ENCODE assay signal across 24 cellular contexts in genomic region chr2:223625652-223626051, GRCh38. TPM values are rescaled to one million over a fixed set of nuclear protein-coding genes. Genes with fewer than 3 reads are reported as not detected.
"Had no signal": no experiment of that assay in that cellular context is flagged by ENCODE, and none has a peak within 500 bp of the region (broad histone marks: within the 10 kb centered on the region; RNA-seq: fewer than 3 reads in every experiment).

No MANE protein-coding gene starts in this region.

- H3K27ac ChIP-seq: epithelial cell of prostate, gastrocnemius medialis, lower lobe of right lung, prostate gland, right atrium auricular region, spleen, testis, tibial artery, upper lobe of left lung had no signal

- H3K4me3 Mint-ChIP-seq: endodermal cell; naive B cell; natural killer cell treated with Interleukin-12 subunit alpha and Interleukin-12 subunit beta and Interleukin-15 and Interleukin-18, amount 100 ng/mL, for 72 hours; neural crest cell; stimulated activated memory B cell treated with anti-CD40 and anti-IgM and Interleukin-4, amounts not matched to agents 10 μg/mL and 1 μg/mL and 100 μg/mL, for 72 hours had no signal

- H3K9me3 Mint-ChIP-seq: endodermal cell; natural killer cell treated with Interleukin-12 subunit alpha and Interleukin-12 subunit beta and Interleukin-15 and Interleukin-18, amount 100 ng/mL, for 72 hours; neural crest cell; stimulated activated memory B cell treated with anti-CD40 and anti-IgM and Interleukin-4, amounts not matched to agents 10 μg/mL and 1 μg/mL and 100 μg/mL, for 72 hours had no signal

- DNase-seq: effector CD8-positive, alpha-beta T cell; endodermal cell; foreskin fibroblast; gastrocnemius medialis; head of caudate nucleus; left ventricle myocardium superior; lower lobe of right lung; naive B cell; spleen; stimulated activated CD4-positive, alpha-beta T cell treated with anti-CD3 and anti-CD28 coated beads, Interleukin-4, amount 100 ng/mL, for 4 hours; stimulated activated naive CD8-positive, alpha-beta T cell treated with anti-CD3 and anti-CD28 coated beads, Interleukin-15, Interleukin-2, amounts not matched to agents 100 U/mL and 50 U/mL, for 24 hours; substantia nigra; testis; tibial artery; upper lobe of left lung had no signal

- H3K27me3 ChIP-seq: gastrocnemius medialis, right atrium auricular region, testis, tibial artery, upper lobe of left lung had no signal

- H3K4me3 ChIP-seq: gastrocnemius medialis, lower lobe of right lung, prostate gland, right atrium auricular region, spleen, testis, tibial artery, upper lobe of left lung had no signal

- H3K27ac Mint-ChIP-seq: endodermal cell; naive B cell; natural killer cell treated with Interleukin-12 subunit alpha and Interleukin-12 subunit beta and Interleukin-15 and Interleukin-18, amount 100 ng/mL, for 72 hours; stimulated activated memory B cell treated with anti-CD40 and anti-IgM and Interleukin-4, amounts not matched to agents 10 μg/mL and 1 μg/mL and 100 μg/mL, for 72 hours had no signal

- H3K36me3 Mint-ChIP-seq: naive B cell; natural killer cell treated with Interleukin-12 subunit alpha and Interleukin-12 subunit beta and Interleukin-15 and Interleukin-18, amount 100 ng/mL, for 72 hours; stimulated activated memory B cell treated with anti-CD40 and anti-IgM and Interleukin-4, amounts not matched to agents 10 μg/mL and 1 μg/mL and 100 μg/mL, for 72 hours had no signal

- H3K4me1 Mint-ChIP-seq: endodermal cell; naive B cell; stimulated activated memory B cell treated with anti-CD40 and anti-IgM and Interleukin-4, amounts not matched to agents 10 μg/mL and 1 μg/mL and 100 μg/mL, for 72 hours had no signal

- H3K36me3 ChIP-seq: gastrocnemius medialis, lower lobe of right lung, prostate gland, right atrium auricular region, spleen, tibial artery, upper lobe of left lung had no signal

- H3K4me1 ChIP-seq: gastrocnemius medialis, lower lobe of right lung, prostate gland, right atrium auricular region, spleen, testis, tibial artery, upper lobe of left lung had no signal

- H3K9me3 ChIP-seq: gastrocnemius medialis, lower lobe of right lung, prostate gland, right atrium auricular region, spleen, testis, tibial artery, upper lobe of left lung had no signal

- ATAC-seq: esophagus mucosa; gastrocnemius medialis; left ventricle myocardium superior; lower lobe of right lung; natural killer cell treated with Interleukin-12 subunit alpha and Interleukin-12 subunit beta and Interleukin-15 and Interleukin-18, amount 100 ng/mL, for 72 hours; sciatic nerve; stimulated activated memory B cell treated with anti-CD40 and anti-IgM and Interleukin-4, amounts not matched to agents 10 μg/mL and 1 μg/mL and 100 μg/mL, for 72 hours; stimulated activated naive CD8-positive, alpha-beta T cell treated with anti-CD3 and anti-CD28 coated beads, Interleukin-15, Interleukin-2, amounts not matched to agents 100 U/mL and 50 U/mL, for 24 hours had no signal

RNA-seq across cellular contexts. Expression of gene SCG2, which starts 23.5 kb away (rescaled TPM):
- total RNA-seq: gastrocnemius medialis, left ventricle myocardium superior, skeletal muscle tissue had no signal
